In the genomic region with DNA sequence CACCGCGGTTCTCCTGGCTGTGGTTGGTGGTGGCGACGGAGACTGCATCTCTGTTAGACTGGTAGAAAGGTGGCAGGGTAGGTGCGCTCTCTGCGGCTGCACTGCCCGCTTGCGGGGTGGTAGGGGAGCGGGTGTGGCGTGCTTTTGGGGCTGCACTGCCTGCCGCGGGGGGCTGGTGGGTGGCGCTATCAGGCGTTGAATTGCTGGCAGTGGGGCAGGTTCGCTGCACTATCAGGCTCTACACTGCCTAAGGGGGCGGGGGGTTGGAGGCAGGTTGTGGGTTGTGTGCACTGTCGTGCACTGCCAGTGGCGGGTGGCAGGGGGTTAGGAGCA, we compare ENCODE assay signal across 16 cellular contexts. TPM values are rescaled to one million over a fixed set of nuclear protein-coding genes. Genes with fewer than 3 reads are reported as not detected.
DNase-seq lines count a peak whose midpoint lies in the region; TF ChIP-seq lines count a peak whose summit lies in the region.
"Had no signal": no experiment of that assay in that cellular context is flagged by ENCODE, and none has a peak within 500 bp of the region (broad histone marks: within the 10 kb centered on the region; RNA-seq: fewer than 3 reads in every experiment).

No MANE protein-coding gene starts in this region.

- H3K9me3 ChIP-seq in SK-N-SH = no peaks in the 10 kb centered on the region
- H3K9me3 ChIP-seq in iPS-15b (ENCODE audit: control insufficient read depth, insufficient read depth, low read length) = no peaks in the 10 kb centered on the region
- H3K9me3 ChIP-seq in neuronal stem cell (replicated peaks in 1 of 2; ENCODE audit: control insufficient read depth in 2 of 2, insufficient read depth in 1 of 2, low read depth in 1 of 2, low read length in 2 of 2) = no peaks in the 10 kb centered on the region
- H3K9me3 ChIP-seq: Peyer's patch had no signal

- H3K9me2 ChIP-seq in SK-N-SH = no peaks in the 10 kb centered on the region

- H3K4me1 ChIP-seq in SK-N-SH (ENCODE audit: control insufficient read depth in 1 of 2, insufficient read depth in 2 of 2, low read depth in 1 of 2, low read length in 1 of 2) (peaks cover 0 to 9% of the 10 kb centered on the region in 2 experiments; a peak in 1 of 4 replicates), iPS-15b (ENCODE audit: control insufficient read depth, insufficient read depth, low read length) (no peaks in the 10 kb centered on the region), neuronal stem cell (ENCODE audit: control insufficient read depth in 2 of 2, insufficient read depth in 1 of 2, low read depth in 1 of 2, low read length in 2 of 2) (peaks cover 2% of the 10 kb centered on the region in 2 donors)
- H3K4me1 ChIP-seq: Peyer's patch had no signal

- H3K36me3 ChIP-seq in H7 (replicated peaks; ENCODE audit: control insufficient read depth, insufficient read depth, low read length) = no peaks in the 10 kb centered on the region; the same call in 1 of the 2 replicates
- H3K36me3 ChIP-seq in SK-N-SH (replicated peaks in 1 of 2; ENCODE audit: control insufficient read depth in 1 of 2, insufficient read depth in 2 of 2, low read length in 1 of 2) = peaks cover 7 to 11% of the 10 kb centered on the region in 2 experiments
- no peaks in the 10 kb centered on the region for H3K36me3 ChIP-seq in iPS-15b (ENCODE audit: control insufficient read depth, insufficient read depth, low read length)
- H3K36me3 ChIP-seq in neuronal stem cell (replicated peaks in 1 of 2; ENCODE audit: control insufficient read depth in 2 of 2, insufficient read depth in 2 of 2, low read length in 2 of 2) = peaks cover 10 to 40% of the 10 kb centered on the region in 2 donors
- H3K36me3 ChIP-seq: Peyer's patch had no signal

- H3K23ac ChIP-seq in neuronal stem cell (ENCODE audit: low read depth, low read length, poor library complexity) = peak overlapping the region; percentile 80

- CTCF ChIA-PET in SK-N-SH (lab: Yijun Ruan, JAX) = interaction anchor here (0.8 to 1.8 kb wide), 3 partner anchors 21 to 97 kb away, joined by 3 to 7 read pairs (median 3); a partner anchor contains a TSS
- CTCF ChIA-PET in RWPE1 (lab: Yijun Ruan, JAX) = interaction anchor here (0.6 kb wide), 2 partner anchors 431 to 442 kb away, joined by 3 read pairs; no protein-coding TSS in a partner anchor
- CTCF ChIA-PET in HEK293T (lab: Yijun Ruan, JAX) = no interaction called here

- no peak overlapping the region for H2BK5ac ChIP-seq in neuronal stem cell (ENCODE audit: low read length)

- POLR2A ChIA-PET in SK-N-SH (lab: Yijun Ruan, JAX) = interaction anchor here (0.7 to 2.1 kb wide), 7 partner anchors 20 to 58 kb away, joined by 3 to 20 read pairs (median 5); a partner anchor contains a TSS
- POLR2A ChIA-PET in RWPE1 (lab: Yijun Ruan, JAX; ENCODE audit: low non-redundant PET) = no interaction called here
- POLR2A ChIA-PET in HEK293T (lab: Yijun Ruan, JAX) = no interaction called here

- no peak overlapping the region for H2AK5ac ChIP-seq in neuronal stem cell (ENCODE audit: low read depth, low read length)

- TF ChIP-seq CTCF in SK-N-SH (IDR thresholded peaks at IDR 0.05) (no peak), RWPE1 (conservative IDR thresholded peaks at IDR 0.05; ENCODE audit: low read depth) (no peak)

- H2AFZ ChIP-seq in SK-N-SH (ENCODE audit: low read depth) (no peak overlapping the region), neuronal stem cell (ENCODE audit: low read length) (peak overlapping the region; percentile 97)

- H4K8ac ChIP-seq in neuronal stem cell (ENCODE audit: low read depth, low read length) = peak overlapping the region; percentile 43

- H3K9ac ChIP-seq in SK-N-SH = peak overlapping the region; percentile 92; the same call in 1 of the 2 replicates
- no peak overlapping the region for H3K9ac ChIP-seq in iPS-15b (ENCODE audit: low read depth, low read length)
- peak overlapping the region; percentile 99 for H3K9ac ChIP-seq in neuronal stem cell (ENCODE audit: low read depth, low read length, poor library complexity)

- H2BK15ac ChIP-seq in neuronal stem cell (ENCODE audit: low read length) = no peak overlapping the region

- no peak overlapping the region for H2BK12ac ChIP-seq in neuronal stem cell (ENCODE audit: low read length)

- 10% methylated on average over 15 of the region's 18 CpGs for whole genome bisulfite sequencing in SK-N-SH (ENCODE audit: low lambda C conversion rate)
- WGBS in neuronal stem cell (ENCODE audit: extremely low coverage in 2 of 2, insufficient read length in 2 of 2, insufficient replicate concordance in 1 of 2), 2 donors = no CpG with 5 or more reads among the region's 18 CpGs

- TF ChIP-seq EP300 in SK-N-SH (IDR thresholded peaks at IDR 0.05; ENCODE audit: borderline replicate concordance in 1 of 2, low read depth in 1 of 2, low read length in 1 of 2) = no peak

- peak overlapping the region; percentile 64 for H3K18ac ChIP-seq in neuronal stem cell (ENCODE audit: low read length)

- H3K14ac ChIP-seq in neuronal stem cell (ENCODE audit: low read length) = peak overlapping the region; percentile 99

- H3K4me3 ChIP-seq in H7 (ENCODE audit: insufficient read depth, low read depth, low read length) (peak overlapping the region; percentile 83), SK-N-SH (ENCODE audit: low read depth in 2 of 2, low read length in 1 of 2) (peak overlapping the region; percentile 60 to 82), iPS-15b (ENCODE audit: low read depth, low read length) (peak overlapping the region; percentile 97), neuronal stem cell (ENCODE audit: low read length in 2 of 2) (peak overlapping the region; percentile 96 to 98)
- H3K4me3 ChIP-seq: dorsolateral prefrontal cortex, Peyer's patch had no signal

- no peaks in the 10 kb centered on the region; the same call in 1 of the 2 replicates for H3K27me3 ChIP-seq in H7 (ENCODE audit: control insufficient read depth, insufficient read depth, low read length)
- no peaks in the 10 kb centered on the region for H3K27me3 ChIP-seq in SK-N-SH (ENCODE audit: insufficient read depth)
- H3K27me3 ChIP-seq in iPS-15b (ENCODE audit: control insufficient read depth, insufficient read depth, low read length) = peaks cover 2% of the 10 kb centered on the region
- no peaks in the 10 kb centered on the region for H3K27me3 ChIP-seq in neuronal stem cell (ENCODE audit: control insufficient read depth in 3 of 3, insufficient read depth in 3 of 3, low read depth in 1 of 3, low read length in 3 of 3)
- H3K27me3 ChIP-seq: dorsolateral prefrontal cortex, Peyer's patch had no signal

- H4K91ac ChIP-seq in neuronal stem cell (ENCODE audit: low read depth, low read length, poor library complexity) = no peak overlapping the region

- no peak for TF ChIP-seq RAD21 in SK-N-SH (IDR thresholded peaks at IDR 0.05; ENCODE audit: low read length)

- peak; percentile 54 for DNase-seq in H7
- DNase-seq in SK-N-SH = no peak
- DNase-seq in neuronal stem cell (ENCODE audit: low spot score) = no peak
- no peak for DNase-seq in NCI-H187 (lab: John Stamatoyannopoulos, UW)
- no peak for DNase-seq in RWPE1 (ENCODE audit: low spot score)
- no peak for DNase-seq in HEK293T (ENCODE audit: extremely low spot score)
- DNase-seq: activated CD4-positive, alpha-beta T cell treated with anti-CD3 and anti-CD28 coated beads, Interleukin-2, amount 50 U/mL, for 1 hour; activated naive CD4-positive, alpha-beta T cell treated with anti-CD3 and anti-CD28 coated beads, Interleukin-2, amount 50 U/mL, for 16 hours; dorsolateral prefrontal cortex; kidney glomerular epithelial cell; NCI-H1048; NCI-H1930; NCI-H345; Peyer's patch; T-helper 2 cell had no signal

- H3F3A ChIP-seq in SK-N-SH (replicated peaks; ENCODE audit: insufficient read depth) = peaks cover 14% of the 10 kb centered on the region

- no peak overlapping the region for H3K4ac ChIP-seq in neuronal stem cell (ENCODE audit: low read length)

- H3K79me1 ChIP-seq in neuronal stem cell (ENCODE audit: low read depth, low read length) = peaks cover 18% of the 10 kb centered on the region

- H3K4me2 ChIP-seq in SK-N-SH (peak overlapping the region; percentile 96), neuronal stem cell (ENCODE audit: insufficient read depth, low read length, poor library complexity, severe bottlenecking) (peak overlapping the region; percentile 86)

- H4K20me1 ChIP-seq in SK-N-SH (ENCODE audit: insufficient read depth) = peaks cover 40% of the 10 kb centered on the region

- H3K79me2 ChIP-seq in SK-N-SH (ENCODE audit: insufficient read depth) = peaks cover 37% of the 10 kb centered on the region

- H3K27ac ChIP-seq in SK-N-SH (ENCODE audit: low read depth in 2 of 2, low read length in 1 of 2) (peak overlapping the region in 1 of 2 experiments; percentile 97; a peak in 2 of 4 replicates), neuronal stem cell (replicated peaks; ENCODE audit: low read length) (no peak overlapping the region), RWPE1 (no peak overlapping the region)
- H3K27ac ChIP-seq: dorsolateral prefrontal cortex, Peyer's patch had no signal

- no peak overlapping the region for H2BK120ac ChIP-seq in neuronal stem cell (ENCODE audit: low read depth, low read length)

TF ChIP-seq in SK-N-SH, 30 proteins besides CTCF, POLR2A, EP300 and RAD21 (continues in another document):
- TF ChIP-seq YY1 (IDR thresholded peaks at IDR 0.05; ENCODE audit: low read depth) = no peak
- TF ChIP-seq CHD2 (IDR thresholded peaks at IDR 0.05; ENCODE audit: low read length, partially characterized antibody) = no peak

TF ChIP-seq in HEK293T, 16 proteins besides CTCF, POLR2A, EP300 and RAD21 (continues in another document):
- TF ChIP-seq NFRKB (IDR thresholded peaks at IDR 0.05) = no peak
- no peak for TF ChIP-seq HDGF (IDR thresholded peaks at IDR 0.05; ENCODE audit: borderline replicate concordance)
- no peak for TF ChIP-seq L3MBTL2 (conservative IDR thresholded peaks at IDR 0.05)

RNA-seq across cellular contexts. Expression of a gene that starts 21.0 kb away (rescaled TPM):
- 1.9 and 2.4 TPM in 2 replicates for total RNA-seq in H7 (2014; rRNA removed; shearing (Covaris generic))
- polyA plus RNA-seq in SK-N-SH (2012; rRNA removed) = 6.4 and 10.6 TPM in 2 replicates
- polyA plus RNA-seq in SK-N-SH (2012; cell fraction: cytosol; rRNA removed) = 5.2 and 6.2 TPM in 2 replicates
- polyA plus RNA-seq in SK-N-SH (2012; cell fraction: nucleus; rRNA removed) = 34.7 and 38.0 TPM in 2 replicates
- polyA plus RNA-seq in neuronal stem cell (2013, experiment 1 of 2) = 4.1 TPM
- polyA plus RNA-seq in neuronal stem cell (2013, experiment 2 of 2) = 4.4 TPM

RNA-seq across cellular contexts. Expression of a gene that starts 38.2 kb away (rescaled TPM):
- total RNA-seq in H7 (2014; rRNA removed; shearing (Covaris generic)) = 5,491 and 6,126 TPM in 2 replicates
- polyA plus RNA-seq in SK-N-SH (2012; rRNA removed) = 4,191 and 4,715 TPM in 2 replicates
- 3,130 and 3,829 TPM in 2 replicates for polyA plus RNA-seq in SK-N-SH (2012; cell fraction: cytosol; rRNA removed)
- polyA plus RNA-seq in SK-N-SH (2012; cell fraction: nucleus; rRNA removed) = 1,982 and 2,553 TPM in 2 replicates
- polyA plus RNA-seq in neuronal stem cell (2013, experiment 1 of 2) = 3,697 TPM
- 3,656 TPM for polyA plus RNA-seq in neuronal stem cell (2013, experiment 2 of 2)

RNA-seq across cellular contexts. Expression of a gene that starts 58.9 kb away (rescaled TPM):
- 13.6 and 19.8 TPM in 2 replicates for total RNA-seq in H7 (2014; rRNA removed; shearing (Covaris generic))
- 35.3 and 35.9 TPM in 2 replicates for polyA plus RNA-seq in SK-N-SH (2012; rRNA removed)
- 17.4 and 20.2 TPM in 2 replicates for polyA plus RNA-seq in SK-N-SH (2012; cell fraction: cytosol; rRNA removed)
- 123 and 125 TPM in 2 replicates for polyA plus RNA-seq in SK-N-SH (2012; cell fraction: nucleus; rRNA removed)
- polyA plus RNA-seq in neuronal stem cell (2013, experiment 1 of 2) = 21.0 TPM
- 21.3 TPM for polyA plus RNA-seq in neuronal stem cell (2013, experiment 2 of 2)
